In genomic region chr3:122730240-122730639, GRCh38 we compare ENCODE assay signal across 1 cellular context.
TF ChIP-seq lines count a peak whose summit lies in the region.

No MANE protein-coding gene starts in this region.

TF ChIP-seq in K562, 482 proteins besides CTCF, POLR2A, EP300 and RAD21 (continued from another document):
- TF ChIP-seq FOXP4 (CRISPR knock-in tag; IDR thresholded peaks at IDR 0.05; ENCODE audit: borderline replicate concordance) (no peak), ATF1 (CRISPR knock-in tag; IDR thresholded peaks at IDR 0.05) (no peak), ATF1 (tag; IDR thresholded peaks at IDR 0.05) (no peak), GABPB2 (CRISPR knock-in tag; conservative IDR thresholded peaks at IDR 0.05) (no peak), PHF20 (IDR thresholded peaks at IDR 0.05; ENCODE audit: partially characterized antibody) (no peak), SP2 (IDR thresholded peaks at IDR 0.05; ENCODE audit: extremely low read depth, low read depth, low read length, poor library complexity, severe bottlenecking) (no peak), ZBTB12 (CRISPR knock-in tag; IDR thresholded peaks at IDR 0.05) (no peak), CREBBP (IDR thresholded peaks at IDR 0.05; ENCODE audit: low read depth, low read length) (no peak), ZHX1 (conservative IDR thresholded peaks at IDR 0.05; ENCODE audit: low read length) (no peak), BACH1 (tag; IDR thresholded peaks at IDR 0.05) (no peak), TSC22D4 (tag; IDR thresholded peaks at IDR 0.05) (no peak), ZSCAN32 (CRISPR knock-in tag; IDR thresholded peaks at IDR 0.05) (no peak), TSHZ1 (CRISPR knock-in tag; IDR thresholded peaks at IDR 0.05) (no peak), KDM1A (IDR thresholded peaks at IDR 0.05) (0 out of 4 replicates have a peak, but pooled peaks of 1 of the 2 experiments have one; percentile 23), ZBTB17 (CRISPR knock-in tag; IDR thresholded peaks at IDR 0.05) (no peak), RBM17 (IDR thresholded peaks at IDR 0.05; ENCODE audit: borderline replicate concordance, low read depth, low read length) (no peak), ZNF644 (tag; IDR thresholded peaks at IDR 0.05; ENCODE audit: low read depth) (no peak), NCOR1 (IDR thresholded peaks at IDR 0.05) (peak; percentile 57; the same call in 1 of the 2 replicates), FOXK2 (conservative IDR thresholded peaks at IDR 0.05 in 1 of 2, IDR thresholded peaks at IDR 0.05 in 1 of 2; ENCODE audit: low read depth in 2 of 2) (no peak), ZNF316 (IDR thresholded peaks at IDR 0.05) (no peak)
